19 cellular contexts compared by ENCODE assay signal in the genomic region with DNA sequence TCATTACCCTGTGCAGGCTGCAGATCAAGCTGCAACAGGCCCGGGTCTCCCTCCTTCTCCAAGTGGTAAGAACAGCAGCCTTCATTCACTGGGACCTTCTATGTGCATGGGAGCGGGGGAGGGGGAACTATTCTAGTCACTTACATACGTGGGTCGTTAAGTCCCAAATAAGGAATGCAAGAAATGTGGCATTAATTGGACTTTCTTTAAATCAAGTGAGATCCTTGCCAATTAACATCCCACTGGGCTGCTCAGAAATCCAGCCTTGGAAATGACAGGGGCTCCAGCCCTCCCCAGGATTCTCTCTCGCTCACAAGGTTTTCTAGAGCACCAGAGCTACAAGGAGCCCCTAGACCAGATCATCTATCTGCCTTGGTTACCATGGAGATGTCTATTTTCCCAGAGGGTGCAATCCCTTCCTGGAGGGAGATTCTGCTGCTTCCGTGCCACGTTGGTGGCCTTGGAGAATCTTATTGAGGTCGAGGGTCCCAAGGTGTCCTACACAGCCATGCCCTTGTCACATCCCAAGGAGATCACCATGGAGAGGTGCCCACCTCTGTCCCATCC. TPM values are rescaled to one million over a fixed set of nuclear protein-coding genes. Genes with fewer than 3 reads are reported as not detected.
DNase-seq lines count a peak whose midpoint lies in the region; ATAC-seq and TF ChIP-seq lines count a peak whose summit lies in the region.
"Had no signal": no experiment of that assay in that cellular context is flagged by ENCODE, and none has a peak within 500 bp of the region (broad histone marks: within the 10 kb centered on the region; RNA-seq: fewer than 3 reads in every experiment).

No MANE protein-coding gene starts in this region.

- H3K27me3 ChIP-seq in BE2C (no peaks in the 10 kb centered on the region), neural cell (ENCODE audit: insufficient read depth, low read depth, low read length) (no peaks in the 10 kb centered on the region)

- H3K27ac ChIP-seq in neural cell (ENCODE audit: low read length) = peak overlapping the region; percentile 100
- H3K27ac ChIP-seq: A549, RWPE1, SJCRH30 had no signal

- H3F3A ChIP-seq in neural cell (ENCODE audit: insufficient read depth, low read length, poor library complexity, severe bottlenecking) = peaks cover 8% of the 10 kb centered on the region

- intact Hi-C loops in dendritic cell treated with granulocyte-macrophage colony-stimulating factor and Interleukin-4, amounts not matched to agents 40 ng/mL and 50 ng/mL, for 4 days (cut with micrococcal nuclease) = no loop called here
- intact Hi-C loops in left colon (cut with DNase I, micrococcal nuclease) = no loop called here

- no peaks in the 10 kb centered on the region for H3K27me3 Mint-ChIP-seq in dendritic cell treated with granulocyte-macrophage colony-stimulating factor and Interleukin-4, amounts not matched to agents 40 ng/mL and 50 ng/mL, for 4 days
- no peaks in the 10 kb centered on the region for H3K27me3 Mint-ChIP-seq in activated CD8-positive, alpha-beta memory T cell treated with anti-CD3 and anti-CD28 coated beads, Interleukin-2, amount 10 ng/mL, durations not matched to agents 7 days and 5 days

- peak; percentile 30 for TF ChIP-seq RAD21 in neural cell (conservative IDR thresholded peaks at IDR 0.05)

- TF ChIP-seq CTCF in BE2C (IDR thresholded peaks at IDR 0.05; ENCODE audit: low read depth, low read length) (no peak), neural cell (IDR thresholded peaks at IDR 0.05; ENCODE audit: poor library complexity, severe bottlenecking) (peak; percentile 13), GM13977 (IDR thresholded peaks at IDR 0.05; ENCODE audit: extremely low read depth, insufficient read depth, missing control alignments) (no peak)

- H3K4me3 ChIP-seq in BE2C (ENCODE audit: low read depth, low read length) (0 out of 2 replicates have a peak overlapping the region, but pooled peaks have one; percentile 4), neural cell (ENCODE audit: low read length) (peak overlapping the region; percentile 57)
- H3K4me3 ChIP-seq: A549, GM12878, GM23338, SJCRH30 had no signal

- peaks cover 15% of the 10 kb centered on the region for H3K4me1 ChIP-seq in BE2C
- H3K4me1 ChIP-seq: SJCRH30 had no signal

- H3K36me3 ChIP-seq in BE2C (no peaks in the 10 kb centered on the region), neural cell (ENCODE audit: insufficient read depth, low read length) (no peaks in the 10 kb centered on the region)
- H3K36me3 ChIP-seq: SJCRH30 had no signal

- CTCF ChIA-PET in activated CD8-positive, alpha-beta memory T cell treated with anti-CD3 and anti-CD28 coated beads, Interleukin-2, amount 10 ng/mL, durations not matched to agents 7 days and 5 days (lab: Charles Lee) = interaction anchor here (9.4 kb wide), 1 partner anchor 17 kb away, joined by 239 read pairs; no protein-coding TSS in a partner anchor

- H3K4me3 Mint-ChIP-seq in dendritic cell treated with granulocyte-macrophage colony-stimulating factor and Interleukin-4, amounts not matched to agents 40 ng/mL and 50 ng/mL, for 4 days = no peak overlapping the region
- H3K4me3 Mint-ChIP-seq in activated CD8-positive, alpha-beta memory T cell treated with anti-CD3 and anti-CD28 coated beads, Interleukin-2, amount 10 ng/mL, durations not matched to agents 7 days and 5 days = no peak overlapping the region
- H3K4me3 Mint-ChIP-seq: GM23338, HFFc6 had no signal

- peaks cover 3% of the 10 kb centered on the region for H3K36me3 Mint-ChIP-seq in dendritic cell treated with granulocyte-macrophage colony-stimulating factor and Interleukin-4, amounts not matched to agents 40 ng/mL and 50 ng/mL, for 4 days (ENCODE audit: low read depth)
- H3K36me3 Mint-ChIP-seq in activated CD8-positive, alpha-beta memory T cell treated with anti-CD3 and anti-CD28 coated beads, Interleukin-2, amount 10 ng/mL, durations not matched to agents 7 days and 5 days = peaks cover under 1% of the 10 kb centered on the region

- H2AFZ ChIP-seq in neural cell (ENCODE audit: low read depth, low read length) = peak overlapping the region; percentile 36
- H2AFZ ChIP-seq: GM23338 had no signal

- in situ Hi-C loops in GM13977 (cut with MboI; ENCODE audit: low pct_unique_long_range_greater_than_20kb, low sequenced_read_pairs, unreplicated experiment) = no loop called here

- no peak for ATAC-seq in activated CD8-positive, alpha-beta memory T cell treated with anti-CD3 and anti-CD28 coated beads, Interleukin-2, amount 10 ng/mL, durations not matched to agents 7 days and 5 days
- ATAC-seq in left colon = no peak
- ATAC-seq: A549, GM12878, GM23338 had no signal

- H3K9me2 ChIP-seq in neural cell (ENCODE audit: insufficient read depth, low read length) = no peaks in the 10 kb centered on the region

- H3K9ac ChIP-seq in neural cell (ENCODE audit: low read length) = peak overlapping the region; percentile 76

- no peaks in the 10 kb centered on the region for H3K9me3 Mint-ChIP-seq in dendritic cell treated with granulocyte-macrophage colony-stimulating factor and Interleukin-4, amounts not matched to agents 40 ng/mL and 50 ng/mL, for 4 days
- H3K9me3 Mint-ChIP-seq in activated CD8-positive, alpha-beta memory T cell treated with anti-CD3 and anti-CD28 coated beads, Interleukin-2, amount 10 ng/mL, durations not matched to agents 7 days and 5 days (ENCODE audit: low read depth) = no peaks in the 10 kb centered on the region

- H3K27ac Mint-ChIP-seq in dendritic cell treated with granulocyte-macrophage colony-stimulating factor and Interleukin-4, amounts not matched to agents 40 ng/mL and 50 ng/mL, for 4 days = peak overlapping the region; percentile 80
- no peak overlapping the region for H3K27ac Mint-ChIP-seq in activated CD8-positive, alpha-beta memory T cell treated with anti-CD3 and anti-CD28 coated beads, Interleukin-2, amount 10 ng/mL, durations not matched to agents 7 days and 5 days
- H3K27ac Mint-ChIP-seq: GM23338, HFFc6 had no signal

- H4K20me1 ChIP-seq in neural cell (ENCODE audit: insufficient read depth) = no peaks in the 10 kb centered on the region

- no peaks in the 10 kb centered on the region for H3K79me2 ChIP-seq in neural cell (replicated peaks; ENCODE audit: insufficient read depth, low read length)

- peaks cover 68% of the 10 kb centered on the region for H3K4me1 Mint-ChIP-seq in dendritic cell treated with granulocyte-macrophage colony-stimulating factor and Interleukin-4, amounts not matched to agents 40 ng/mL and 50 ng/mL, for 4 days (ENCODE audit: low read depth)
- peaks cover 45% of the 10 kb centered on the region for H3K4me1 Mint-ChIP-seq in activated CD8-positive, alpha-beta memory T cell treated with anti-CD3 and anti-CD28 coated beads, Interleukin-2, amount 10 ng/mL, durations not matched to agents 7 days and 5 days

- peak overlapping the region; percentile 85 for H3K4me2 ChIP-seq in neural cell (ENCODE audit: low read length)
- H3K4me2 ChIP-seq: A549, GM23338 had no signal

- DNase-seq in BE2C = no peak
- peak; percentile 45 for DNase-seq in NCI-H2227 treated with DMSO at 0.1 percent for 48 hours (lab: John Stamatoyannopoulos, UW)
- DNase-seq in GM13977 (ENCODE audit: low spot score) = no peak
- no peak for DNase-seq in NCI-H510A (lab: John Stamatoyannopoulos, UW)
- DNase-seq in activated CD8-positive, alpha-beta memory T cell treated with anti-CD3 and anti-CD28 coated beads, Interleukin-2, amount 10 ng/mL, durations not matched to agents 7 days and 5 days = no peak
- no peak for DNase-seq in left colon
- DNase-seq: HFFc6, KBM-7, NCI-H1092, NCI-H1694, SJCRH30 had no signal

- peak; percentile 54 for TF ChIP-seq EP300 in neural cell (conservative IDR thresholded peaks at IDR 0.05; ENCODE audit: poor library complexity, severe bottlenecking)

- H3K9me3 ChIP-seq in BE2C (no peaks in the 10 kb centered on the region), neural cell (ENCODE audit: low read length) (no peaks in the 10 kb centered on the region)
- H3K9me3 ChIP-seq: A549, SJCRH30 had no signal

TF ChIP-seq in neural cell, 6 proteins besides CTCF, POLR2A, EP300 and RAD21 (continues in another document):
- TF ChIP-seq EZH2 (IDR thresholded peaks at IDR 0.05; ENCODE audit: borderline replicate concordance, insufficient read depth, low read length, poor library complexity, severe bottlenecking) = no peak

RNA-seq across cellular contexts. Expression of gene EIF1, which starts 5.2 kb away (rescaled TPM):
- polyA plus RNA-seq in BE2C (2012; ENCODE audit: insufficient read depth, insufficient read length, low read depth) = 2,463 TPM
- polyA plus RNA-seq in neural cell = 257 and 258 TPM in 2 replicates
- polyA minus RNA-seq in neural cell = 199 and 224 TPM in 2 replicates
- 100 to 1,000 TPM; 593 to 900 TPM for total RNA-seq in activated CD8-positive, alpha-beta memory T cell treated with anti-CD3 and anti-CD28 coated beads, Interleukin-2, amount 10 ng/mL, durations not matched to agents 7 days and 5 days
- 100 to 1,000 TPM; 596 to 603 TPM for total RNA-seq in left colon

RNA-seq across cellular contexts. Expression of gene GAST, which starts 28.6 kb away (rescaled TPM):
- polyA plus RNA-seq in BE2C (2012; ENCODE audit: insufficient read depth, insufficient read length, low read depth) = not detected
- not detected in 2 replicates for polyA plus RNA-seq in neural cell
- not detected in 2 replicates for polyA minus RNA-seq in neural cell
- not detected for total RNA-seq in activated CD8-positive, alpha-beta memory T cell treated with anti-CD3 and anti-CD28 coated beads, Interleukin-2, amount 10 ng/mL, durations not matched to agents 7 days and 5 days
- total RNA-seq in left colon = not detected
- total RNA-seq: G401, GM12878, GM23338, HFFc6, M059J, SJCRH30 had no signal
- polyA plus RNA-seq: A549, GM12878, GM23338 had no signal

RNA-seq across cellular contexts. Expression of gene HAP1, which starts 50.9 kb away (rescaled TPM):
- 0.29 TPM for polyA plus RNA-seq in BE2C (2012; ENCODE audit: insufficient read depth, insufficient read length, low read depth)
- 0.79 and 1.5 TPM in 2 replicates for polyA plus RNA-seq in neural cell
- polyA minus RNA-seq in neural cell = 0.97 and 1.0 TPM in 2 replicates
- under 1 TPM; 0.15 to 0.19 TPM for total RNA-seq in activated CD8-positive, alpha-beta memory T cell treated with anti-CD3 and anti-CD28 coated beads, Interleukin-2, amount 10 ng/mL, durations not matched to agents 7 days and 5 days
- total RNA-seq in left colon = under 1 TPM; 0.42 to 0.73 TPM
- total RNA-seq: GM12878 had no signal
- polyA plus RNA-seq: GM12878 had no signal

RNA-seq across cellular contexts. Expression of gene KRT17, which starts 59.1 kb away (rescaled TPM):
- polyA plus RNA-seq in BE2C (2012; ENCODE audit: insufficient read depth, insufficient read length, low read depth) = not detected
- polyA plus RNA-seq in neural cell = 0.78 TPM in 1 of 2 replicates, not detected in the other
- polyA minus RNA-seq in neural cell = not detected in 2 replicates
- total RNA-seq in activated CD8-positive, alpha-beta memory T cell treated with anti-CD3 and anti-CD28 coated beads, Interleukin-2, amount 10 ng/mL, durations not matched to agents 7 days and 5 days = under 1 TPM in 1 of 2 experiments, not detected in 1; 0.80 TPM
- under 1 TPM in 1 of 2 donors, not detected in 1; 0.70 TPM for total RNA-seq in left colon
- total RNA-seq: G401 had no signal
